In genomic region chr20:38195521-38195920, GRCh38 we compare ENCODE assay signal across 18 cellular contexts. TPM values are rescaled to one million over a fixed set of nuclear protein-coding genes. Genes with fewer than 3 reads are reported as not detected.
DNase-seq lines count a peak whose midpoint lies in the region; ATAC-seq and TF ChIP-seq lines count a peak whose summit lies in the region.
"Had no signal": no experiment of that assay in that cellular context is flagged by ENCODE, and none has a peak within 500 bp of the region (broad histone marks: within the 10 kb centered on the region; RNA-seq: fewer than 3 reads in every experiment).

No MANE protein-coding gene starts in this region.

- H3K27me3 ChIP-seq in right cardiac atrium (ENCODE audit: control insufficient read depth, insufficient read depth) (no peaks in the 10 kb centered on the region), PC-9 (ENCODE audit: insufficient read depth, low read depth) (no peaks in the 10 kb centered on the region), sigmoid colon (no peaks in the 10 kb centered on the region)

- no peaks in the 10 kb centered on the region for H3K9me2 ChIP-seq in PC-9 (ENCODE audit: insufficient read depth)

- intact Hi-C loops in cardiac septum (cut with DNase I) (no loop called here), right cardiac atrium (cut with DNase I) (no loop called here), PC-9 (cut with micrococcal nuclease; ENCODE audit: unreplicated experiment) (loop anchor here (1.0 kb wide), 1 partner anchor 22 kb away; no protein-coding TSS in a partner anchor), sigmoid colon (cut with DNase I) (no loop called here)

- no peak overlapping the region for H2AFZ ChIP-seq in PC-9

- ATAC-seq in right cardiac atrium (no peak), HG02678 (IDR thresholded peaks at IDR 0.05; ENCODE audit: unreplicated experiment) (no peak)

- peak overlapping the region; percentile 58 for H3K4me2 ChIP-seq in PC-9
- H3K4me2 ChIP-seq: KMS-11 had no signal

- TF ChIP-seq CTCF in PC-9 (conservative IDR thresholded peaks at IDR 0.05) (no peak), sigmoid colon (IDR thresholded peaks at IDR 0.05) (no peak)

- H3K9me3 ChIP-seq in right cardiac atrium (ENCODE audit: control insufficient read depth, low read length) (no peaks in the 10 kb centered on the region), PC-9 (ENCODE audit: insufficient read depth, low read depth) (no peaks in the 10 kb centered on the region), sigmoid colon (no peaks in the 10 kb centered on the region)

- no peaks in the 10 kb centered on the region for H4K20me1 ChIP-seq in PC-9 (ENCODE audit: insufficient read depth)

- POLR2A ChIA-PET in PC-9 (lab: Charles Lee; ENCODE audit: unreplicated experiment) = interaction anchor here (0.6 to 0.7 kb wide), 3 partner anchors 11 to 568 kb away, joined by 4 to 7 read pairs (median 6); no protein-coding TSS in a partner anchor

- DNase-seq in cardiac septum (ENCODE audit: low spot score) (peak; percentile 67), right cardiac atrium (no peak), PC-9 (peak; percentile 49 to 71), islet precursor cell (peak; percentile 43), sigmoid colon (peak; percentile 36), caudate nucleus (lab: John Stamatoyannopoulos, UW) (no peak), ACHN (no peak)
- DNase-seq: Calu3; CD4-positive, CD25-positive, alpha-beta regulatory T cell; DMS79 treated with DMSO at 0.1 percent for 48 hours; GOT3; NCI-H1105 treated with DMSO at 0.1 percent for 48 hours; NCI-H187; NCI-H446 treated with DMSO at 0.1 percent for 48 hours; NCI-H748 treated with DMSO at 0.1 percent for 48 hours; SHP77 had no signal

- no peaks in the 10 kb centered on the region for H3K79me2 ChIP-seq in PC-9 (ENCODE audit: low read depth)

- H3K4me1 ChIP-seq in right cardiac atrium (ENCODE audit: control insufficient read depth, insufficient read depth, low read length) (peaks cover 17% of the 10 kb centered on the region), PC-9 (replicated peaks; ENCODE audit: insufficient read depth) (peaks cover 58% of the 10 kb centered on the region), sigmoid colon (peaks cover 0 to 18% (median 8%) of the 10 kb centered on the region in 4 donors)

- WGBS in right cardiac atrium = 71% methylated on average over 7 of the region's 7 CpGs
- WGBS in sigmoid colon, 2 donors = 76 to 81% methylated on average over 7 of the region's 7 CpGs

- H3K27ac ChIP-seq in right cardiac atrium (ENCODE audit: low read length) (no peak overlapping the region), PC-9 (peak overlapping the region; percentile 73), sigmoid colon (no peak overlapping the region), caudate nucleus (ENCODE audit: low read depth, low read length) (no peak overlapping the region)
- H3K27ac ChIP-seq: KMS-11 had no signal

- BruUV-seq in PC-9 (replicated peaks; lab: Mats Ljungman, UMichigan) = no TSS peak

- no peak for TF ChIP-seq POLR2A in sigmoid colon (IDR thresholded peaks at IDR 0.05)

- TF ChIP-seq EP300 in sigmoid colon (IDR thresholded peaks at IDR 0.05) = no peak

- in situ Hi-C loops in ACHN (cut with HindIII; ENCODE audit: low pct_ligation_motif_present, low pct_unique_long_range_greater_than_20kb, low sequenced_read_pairs) = no loop called here

- CTCF ChIA-PET in PC-9 (lab: Charles Lee) = interaction anchor here (1.0 kb wide), 1 partner anchor 23 kb away, joined by 3 read pairs; no protein-coding TSS in a partner anchor

- peaks cover 44% of the 10 kb centered on the region for H3F3A ChIP-seq in PC-9 (ENCODE audit: insufficient read depth, low read depth)

- no peak overlapping the region for H3K4me3 ChIP-seq in right cardiac atrium (ENCODE audit: low read length)
- no peak overlapping the region for H3K4me3 ChIP-seq in PC-9
- H3K4me3 ChIP-seq in sigmoid colon = no peak overlapping the region

- no peaks in the 10 kb centered on the region for H3K36me3 ChIP-seq in PC-9 (ENCODE audit: low read depth)
- H3K36me3 ChIP-seq in sigmoid colon = no peaks in the 10 kb centered on the region

RNA-seq across cellular contexts. Expression of gene TGM2, which starts 30.5 kb away (rescaled TPM):
- total RNA-seq in cardiac septum (792 TPM), right cardiac atrium (1,000 to 10,000 TPM in 3 of 4 donors, 100 to 1,000 TPM in 1; 963 to 1,731 (median 1,257) TPM), PC-9 (2021) (286 and 333 TPM in 2 replicates), sigmoid colon (100 to 1,000 TPM in 2 of 4 donors, 10 to 100 TPM in 2; 14.8 to 104 (median 60.7) TPM)
- polyA plus RNA-seq in right cardiac atrium (447 TPM), sigmoid colon (10 to 100 TPM in 1 of 3 donors, 1 to 10 TPM in 2; 6.5 to 71.1 (median 7.2) TPM)
- total RNA-seq: CD4-positive, CD25-positive, alpha-beta regulatory T cell had no signal

Comparison
In these comparisons a context has a peak if more than half of its experiments do, and no peak if none do; other contexts are left out.
1. DNase-seq: peak in cardiac septum (single experiment), PC-9 (2 of 2), islet precursor cell (single experiment) and sigmoid colon (single experiment); none in right cardiac atrium (0 of 3), caudate nucleus (0 of 61) and ACHN (single experiment).